ENCODE assay signal across 8 cellular contexts in the genomic region with DNA sequence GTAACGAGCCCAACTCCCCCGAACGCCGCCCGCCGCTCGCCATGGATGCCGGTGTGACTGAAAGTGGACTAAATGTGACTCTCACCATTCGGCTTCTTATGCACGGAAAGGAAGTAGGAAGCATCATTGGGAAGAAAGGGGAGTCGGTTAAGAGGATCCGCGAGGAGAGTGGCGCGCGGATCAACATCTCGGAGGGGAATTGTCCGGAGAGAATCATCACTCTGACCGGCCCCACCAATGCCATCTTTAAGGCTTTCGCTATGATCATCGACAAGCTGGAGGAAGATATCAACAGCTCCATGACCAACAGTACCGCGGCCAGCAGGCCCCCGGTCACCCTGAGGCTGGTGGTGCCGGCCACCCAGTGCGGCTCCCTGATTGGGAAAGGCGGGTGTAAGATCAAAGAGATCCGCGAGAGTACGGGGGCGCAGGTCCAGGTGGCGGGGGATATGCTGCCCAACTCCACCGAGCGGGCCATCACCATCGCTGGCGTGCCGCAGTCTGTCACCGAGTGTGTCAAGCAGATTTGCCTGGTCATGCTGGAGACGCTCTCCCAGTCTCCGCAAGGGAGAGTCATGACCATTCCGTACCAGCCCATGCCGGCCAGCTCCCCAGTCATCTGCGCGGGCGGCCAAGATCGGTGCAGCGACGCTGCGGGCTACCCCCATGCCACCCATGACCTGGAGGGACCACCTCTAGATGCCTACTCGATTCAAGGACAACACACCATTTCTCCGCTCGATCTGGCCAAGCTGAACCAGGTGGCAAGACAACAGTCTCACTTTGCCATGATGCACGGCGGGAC. TPM values are rescaled to one million over a fixed set of nuclear protein-coding genes. Genes with fewer than 3 reads are reported as not detected.
DNase-seq lines count a peak whose midpoint lies in the region; ATAC-seq and TF ChIP-seq lines count a peak whose summit lies in the region.

No MANE protein-coding gene starts in this region.

- intact Hi-C loops in dendritic cell treated with granulocyte-macrophage colony-stimulating factor and Interleukin-4, amounts not matched to agents 40 ng/mL and 50 ng/mL, for 4 days (cut with micrococcal nuclease), result loop anchor here (1.0 to 2.0 kb wide), 2 partner anchors 36 to 173 kb away; a partner anchor contains a TSS
- intact Hi-C loops in lower lobe of right lung (cut with DNase I), result loop anchor here (5.0 kb wide), 1 partner anchor 54 kb away; no protein-coding TSS in a partner anchor

- H3K36me3 Mint-ChIP-seq in dendritic cell treated with granulocyte-macrophage colony-stimulating factor and Interleukin-4, amounts not matched to agents 40 ng/mL and 50 ng/mL, for 4 days (ENCODE audit: low read depth), result peaks cover 45% of the 10 kb centered on the region

- H3K27me3 ChIP-seq in DOHH2 (ENCODE audit: control insufficient read depth, low read length) (no peaks in the 10 kb centered on the region), lower lobe of right lung (ENCODE audit: low read depth) (no peaks in the 10 kb centered on the region)

- H3K27ac Mint-ChIP-seq in dendritic cell treated with granulocyte-macrophage colony-stimulating factor and Interleukin-4, amounts not matched to agents 40 ng/mL and 50 ng/mL, for 4 days, result peak overlapping the region; percentile 99

- TF ChIP-seq CTCF in DOHH2 (IDR thresholded peaks at IDR 0.05; ENCODE audit: low read depth, low read length, poor library complexity, severe bottlenecking), result no peak
- no peak for TF ChIP-seq CTCF in lower lobe of right lung (IDR thresholded peaks at IDR 0.05)

- no peaks in the 10 kb centered on the region for H4K20me1 ChIP-seq in DOHH2 (ENCODE audit: control insufficient read depth, insufficient read depth, low read depth, low read length)

- peak overlapping the region; percentile 92 for H3K4me3 ChIP-seq in DOHH2 (ENCODE audit: low read length)
- peak overlapping the region; percentile 99 for H3K4me3 ChIP-seq in lower lobe of right lung

- peaks cover 59% of the 10 kb centered on the region for H3K4me1 Mint-ChIP-seq in dendritic cell treated with granulocyte-macrophage colony-stimulating factor and Interleukin-4, amounts not matched to agents 40 ng/mL and 50 ng/mL, for 4 days (ENCODE audit: low read depth)

- peaks cover 52% of the 10 kb centered on the region for H3K79me2 ChIP-seq in DOHH2 (ENCODE audit: control insufficient read depth, low read length)

- peaks cover 72% of the 10 kb centered on the region for H3K4me1 ChIP-seq in DOHH2 (ENCODE audit: control insufficient read depth, low read length)
- H3K4me1 ChIP-seq in lower lobe of right lung, result peaks cover 50% of the 10 kb centered on the region

- H3K27me3 Mint-ChIP-seq in dendritic cell treated with granulocyte-macrophage colony-stimulating factor and Interleukin-4, amounts not matched to agents 40 ng/mL and 50 ng/mL, for 4 days, result no peaks in the 10 kb centered on the region

- peaks cover 59% of the 10 kb centered on the region for H3K36me3 ChIP-seq in DOHH2 (ENCODE audit: control insufficient read depth, low read length)
- H3K36me3 ChIP-seq in lower lobe of right lung, result peaks cover 17% of the 10 kb centered on the region

- H3K9me3 Mint-ChIP-seq in dendritic cell treated with granulocyte-macrophage colony-stimulating factor and Interleukin-4, amounts not matched to agents 40 ng/mL and 50 ng/mL, for 4 days, result no peaks in the 10 kb centered on the region

- no peaks in the 10 kb centered on the region for H3K9me2 ChIP-seq in DOHH2 (replicated peaks; ENCODE audit: control insufficient read depth, low read length)

- H3K27ac ChIP-seq in DOHH2 (ENCODE audit: low read depth, low read length) (peak overlapping the region; percentile 88), lower lobe of right lung (peak overlapping the region; percentile 100)

- H3F3A ChIP-seq in DOHH2 (ENCODE audit: control insufficient read depth, insufficient read depth), result peaks cover 75% of the 10 kb centered on the region

- H3K9me3 ChIP-seq in DOHH2 (ENCODE audit: control insufficient read depth, insufficient read depth, low read length) (no peaks in the 10 kb centered on the region), lower lobe of right lung (no peaks in the 10 kb centered on the region)

- DNase-seq in HuH-7 (ENCODE audit: low spot score) (peak; percentile 46), lower lobe of right lung (peak; percentile 77)
- peak; percentile 25 for DNase-seq in activated CD4-positive, alpha-beta T cell treated with anti-CD3 and anti-CD28 coated beads for 1 hour
- DNase-seq in stimulated activated CD8-positive, alpha-beta memory T cell treated with anti-CD3 and anti-CD28 coated beads, Interleukin-15, amount 100 ng/mL, for 24 hours (ENCODE audit: low read depth), result peak; percentile 34

- peak overlapping the region; percentile 99 for H3K4me2 ChIP-seq in DOHH2 (ENCODE audit: low read length)

- peak overlapping the region; percentile 95 for H3K4me3 Mint-ChIP-seq in dendritic cell treated with granulocyte-macrophage colony-stimulating factor and Interleukin-4, amounts not matched to agents 40 ng/mL and 50 ng/mL, for 4 days

- ATAC-seq in lower lobe of right lung (peak; percentile 25 to 36), GM21515 (IDR thresholded peaks at IDR 0.05; ENCODE audit: unreplicated experiment) (no peak), HG03432 (IDR thresholded peaks at IDR 0.05; ENCODE audit: unreplicated experiment) (no peak)

RNA-seq across cellular contexts. Expression of a gene that starts 0.6 kb away (rescaled TPM):
- 308 TPM for total RNA-seq in lower lobe of right lung

Comparison
In these comparisons a context has a peak if more than half of its experiments do, and no peak if none do; other contexts are left out.
1. DNase-seq: peak in every context shown above with its lines; median percentile 77 in lower lobe of right lung; 46 in HuH-7; 34 in stimulated activated CD8-positive, alpha-beta memory T cell treated with anti-CD3 and anti-CD28 coated beads, Interleukin-15, amount 100 ng/mL, for 24 hours; 25 in activated CD4-positive, alpha-beta T cell treated with anti-CD3 and anti-CD28 coated beads for 1 hour.
2. ATAC-seq: peak in lower lobe of right lung (2 of 2); none in GM21515 (single experiment) and HG03432 (single experiment).